ENCODE assay signal across 8 cellular contexts in genomic region chr5:177005619-177006264, GRCh38. TPM values are rescaled to one million over a fixed set of nuclear protein-coding genes. Genes with fewer than 3 reads are reported as not detected.
DNase-seq lines count a peak whose midpoint lies in the region; ATAC-seq lines count a peak whose summit lies in the region.

No MANE protein-coding gene starts in this region.

- DNase-seq in Daoy (ENCODE audit: low read depth) (peak; percentile 81), LHCN-M2 (ENCODE audit: low read depth) (peak; percentile 67), T-helper 17 cell (peak; percentile 36 to 49 (median 36)), anterior cingulate cortex (lab: John Stamatoyannopoulos, UW) (peak in 53 of 58 donors; percentile 20 to 80 (median 57)), hypothalamus (lab: John Stamatoyannopoulos, UW) (peak in 48 of 51 donors; percentile 5 to 80 (median 56)), retina (peak; percentile 87), NCI-H1092 treated with DMSO at 0.1 percent for 48 hours (lab: John Stamatoyannopoulos, UW) (no peak)

- peaks cover 16% of the 10 kb centered on the region for H3K4me1 Mint-ChIP-seq in T-helper 17 cell

- peak overlapping the region; percentile 91 for H3K27ac Mint-ChIP-seq in T-helper 17 cell

- no peaks in the 10 kb centered on the region for H3K9me3 ChIP-seq in T-helper 17 cell (ENCODE audit: control insufficient read depth, low read length, poor library complexity, severe bottlenecking)

- H3K36me3 Mint-ChIP-seq in T-helper 17 cell (ENCODE audit: low read depth), result no peaks in the 10 kb centered on the region

- H3K4me3 Mint-ChIP-seq in T-helper 17 cell, result peak overlapping the region; percentile 96

- no peaks in the 10 kb centered on the region for H3K27me3 Mint-ChIP-seq in T-helper 17 cell

- peak; percentile 32 for ATAC-seq in GM21786 (IDR thresholded peaks at IDR 0.05; ENCODE audit: unreplicated experiment)
- peak; percentile 61 for ATAC-seq in T-helper 17 cell

RNA-seq across cellular contexts. Expression of gene UIMC1, which starts 0.8 kb away (rescaled TPM):
- total RNA-seq in Daoy (2014; rRNA removed; shearing (Covaris generic)), result 34.5 and 39.7 TPM in 2 replicates
- total RNA-seq in LHCN-M2 (2014; rRNA removed), result 22.2 and 24.6 TPM in 2 replicates
- 13.8 TPM for polyA plus RNA-seq in LHCN-M2 (2012)
- total RNA-seq in T-helper 17 cell, result 10 to 100 TPM; 57.6 to 65.3 TPM

RNA-seq across cellular contexts. Expression of gene ZNF346, which starts 16.8 kb away (rescaled TPM):
- 15.6 and 19.1 TPM in 2 replicates for total RNA-seq in Daoy (2014; rRNA removed; shearing (Covaris generic))
- total RNA-seq in LHCN-M2 (2014; rRNA removed), result 7.1 and 9.1 TPM in 2 replicates
- 7.9 TPM for polyA plus RNA-seq in LHCN-M2 (2012)
- 10 to 100 TPM; 14.9 to 18.4 TPM for total RNA-seq in T-helper 17 cell
